ENCODE assay signal across 18 cellular contexts in genomic region chr13:39587939-39588338, GRCh38. TPM values are rescaled to one million over a fixed set of nuclear protein-coding genes. Genes with fewer than 3 reads are reported as not detected.
"Had no signal": no experiment of that assay in that cellular context is flagged by ENCODE, and none has a peak within 500 bp of the region (broad histone marks: within the 10 kb centered on the region; RNA-seq: fewer than 3 reads in every experiment).

No MANE protein-coding gene starts in this region.

- H3K27ac ChIP-seq: brain microvascular endothelial cell, colonic mucosa, gastrocnemius medialis, neutrophil, pancreas, right lobe of liver, thyroid gland had no signal

- H3K36me3 ChIP-seq: brain microvascular endothelial cell, colonic mucosa, gastrocnemius medialis, neutrophil, pancreas, right lobe of liver, thyroid gland had no signal

- H3K4me1 ChIP-seq: colonic mucosa, gastrocnemius medialis, pancreas, right lobe of liver, thyroid gland had no signal

- H3K4me3 ChIP-seq: colonic mucosa, gastrocnemius medialis, pancreas, right lobe of liver, thyroid gland had no signal

- DNase-seq: activated CD4-positive, alpha-beta T cell treated with anti-CD3 and anti-CD28 coated beads for 36 hours; activated CD4-positive, alpha-beta T cell treated with anti-CD3 and anti-CD28 coated beads, Interleukin-2, amount 50 U/mL, for 48 hours; activated naive CD4-positive, alpha-beta T cell treated with anti-CD3 and anti-CD28 coated beads for 36 hours; activated naive CD8-positive, alpha-beta T cell treated with anti-CD3 and anti-CD28 coated beads, Interleukin-2, amount 50 U/mL, for 24 hours; activated T-cell treated with anti-CD3 and anti-CD28 coated beads for 4 hours; anterior cingulate cortex; brain microvascular endothelial cell; colonic mucosa; erythroblast; gastrocnemius medialis; head of caudate nucleus; natural killer cell; pancreas; right lobe of liver; stimulated activated CD4-positive, alpha-beta T cell treated with anti-CD3 and anti-CD28 coated beads, Interleukin-4, amount 100 ng/mL, for 4 hours; thyroid gland had no signal

- ATAC-seq: activated CD4-positive, alpha-beta T cell treated with anti-CD3 and anti-CD28 coated beads for 36 hours; activated naive CD8-positive, alpha-beta T cell treated with anti-CD3 and anti-CD28 coated beads, Interleukin-2, amount 50 U/mL, for 24 hours; gastrocnemius medialis; natural killer cell; pancreas; right lobe of liver; stimulated activated memory B cell treated with anti-CD40 and anti-IgM and Interleukin-4, amounts not matched to agents 10 μg/mL and 1 μg/mL and 100 μg/mL, for 72 hours had no signal

- H3K9me3 ChIP-seq: colonic mucosa, gastrocnemius medialis, neutrophil, pancreas, right lobe of liver, thyroid gland had no signal

- H3K27me3 ChIP-seq: brain microvascular endothelial cell, colonic mucosa, gastrocnemius medialis, neutrophil, pancreas, right lobe of liver, thyroid gland had no signal

RNA-seq across cellular contexts. Expression of gene LHFPL6, which starts 15.1 kb away (rescaled TPM):
- total RNA-seq: natural killer cell had no signal
